Comparison of ENCODE assay signal across 31 cellular contexts in genomic region chr1:241701483-241702290, GRCh38. TPM values are rescaled to one million over a fixed set of nuclear protein-coding genes. Genes with fewer than 3 reads are reported as not detected.
DNase-seq lines count a peak whose midpoint lies in the region; ATAC-seq, FAIRE-seq and TF ChIP-seq lines count a peak whose summit lies in the region.
"Had no signal": no experiment of that assay in that cellular context is flagged by ENCODE, and none has a peak within 500 bp of the region (broad histone marks: within the 10 kb centered on the region; RNA-seq: fewer than 3 reads in every experiment).

No MANE protein-coding gene starts in this region.

- H3K36me3 ChIP-seq in adipocyte (ENCODE audit: control insufficient read depth, insufficient read depth, low read length, severe bottlenecking): no peaks in the 10 kb centered on the region
- no peaks in the 10 kb centered on the region for H3K36me3 ChIP-seq in keratinocyte (ENCODE audit: control insufficient read depth in 2 of 2, extremely low read depth in 1 of 2, insufficient read depth in 2 of 2, low read length in 2 of 2)
- H3K36me3 ChIP-seq: Peyer's patch, SJSA1, upper lobe of left lung had no signal

- no peaks in the 10 kb centered on the region for H3K36me3 Mint-ChIP-seq in naive thymus-derived CD8-positive, alpha-beta T cell
- H3K36me3 Mint-ChIP-seq in mesothelial cell of epicardium: no peaks in the 10 kb centered on the region
- H3K36me3 Mint-ChIP-seq: naive thymus-derived CD4-positive, alpha-beta T cell had no signal

- TF ChIP-seq CTCF in AG09309 (IDR thresholded peaks at IDR 0.05; ENCODE audit: control insufficient read depth, insufficient read depth, low read depth, low read length, missing control alignments) (no peak), keratinocyte (optimal IDR thresholded peaks at IDR 0.05 in 1 of 3, IDR thresholded peaks at IDR 0.05 in 1 of 3, conservative IDR thresholded peaks at IDR 0.05 in 1 of 3; ENCODE audit: extremely low read depth in 1 of 3, insufficient read depth in 2 of 3, low read length in 3 of 3) (no peak), mesothelial cell of epicardium (IDR thresholded peaks at IDR 0.05; ENCODE audit: unreplicated experiment) (no peak)

- dilution Hi-C loops in keratinocyte (cut with MboI; ENCODE audit: extremely low pct_ligation_motif_present, low sequenced_read_pairs): no loop called here

- H2AFZ ChIP-seq in keratinocyte (ENCODE audit: control insufficient read depth, low read length): peak overlapping the region; percentile 11

- no peak overlapping the region for H3K27ac Mint-ChIP-seq in naive thymus-derived CD8-positive, alpha-beta T cell
- H3K27ac Mint-ChIP-seq in mesothelial cell of epicardium: no peak overlapping the region
- H3K27ac Mint-ChIP-seq: activated CD8-positive, alpha-beta memory T cell treated with anti-CD3 and anti-CD28 coated beads, Interleukin-2, amount 10 ng/mL, durations not matched to agents 7 days and 5 days; B cell; naive thymus-derived CD4-positive, alpha-beta T cell; T-helper 17 cell had no signal

- no peak for ATAC-seq in naive thymus-derived CD8-positive, alpha-beta T cell
- ATAC-seq in left cardiac atrium: no peak
- ATAC-seq: activated CD8-positive, alpha-beta memory T cell treated with anti-CD3 and anti-CD28 coated beads, Interleukin-2, amount 10 ng/mL, durations not matched to agents 7 days and 5 days; left colon; naive thymus-derived CD4-positive, alpha-beta T cell; T-helper 17 cell had no signal

- no peaks in the 10 kb centered on the region for H4K20me1 ChIP-seq in keratinocyte (ENCODE audit: control insufficient read depth, extremely low read depth, insufficient read depth, low read length)

- no peak overlapping the region for H3K27ac ChIP-seq in keratinocyte (ENCODE audit: control insufficient read depth, insufficient read depth, low read length)
- H3K27ac ChIP-seq: HL-60, Peyer's patch, SJSA1, upper lobe of left lung had no signal

- H3K9ac ChIP-seq in adipocyte (ENCODE audit: low read length) (no peak overlapping the region), keratinocyte (ENCODE audit: control insufficient read depth, extremely low read depth, insufficient read depth, low read length) (no peak overlapping the region)

- H3K4me3 Mint-ChIP-seq in naive thymus-derived CD8-positive, alpha-beta T cell: no peak overlapping the region
- no peak overlapping the region for H3K4me3 Mint-ChIP-seq in mesothelial cell of epicardium
- H3K4me3 Mint-ChIP-seq: activated CD8-positive, alpha-beta memory T cell treated with anti-CD3 and anti-CD28 coated beads, Interleukin-2, amount 10 ng/mL, durations not matched to agents 7 days and 5 days; B cell; naive thymus-derived CD4-positive, alpha-beta T cell; T-helper 17 cell had no signal

- no peaks in the 10 kb centered on the region for H3K9me3 ChIP-seq in adipocyte (ENCODE audit: control insufficient read depth, low read length)
- no peaks in the 10 kb centered on the region for H3K9me3 ChIP-seq in keratinocyte (ENCODE audit: control insufficient read depth, low read depth, low read length)
- H3K9me3 ChIP-seq: Peyer's patch, upper lobe of left lung had no signal

- intact Hi-C loops in left cardiac atrium (cut with DNase I): no loop called here

- H3K9me3 Mint-ChIP-seq in naive thymus-derived CD8-positive, alpha-beta T cell: peaks cover 0 to 7% (median 0%) of the 10 kb centered on the region in 9 donors
- H3K9me3 Mint-ChIP-seq in mesothelial cell of epicardium: no peaks in the 10 kb centered on the region

- H3K4me3 ChIP-seq in AG09309 (ENCODE audit: control insufficient read depth, low read depth, low read length) (no peak overlapping the region), adipocyte (ENCODE audit: low read length) (no peak overlapping the region), keratinocyte (ENCODE audit: control insufficient read depth in 2 of 3, extremely low read depth in 1 of 3, insufficient read depth in 2 of 3, low read depth in 1 of 3, low read length in 3 of 3) (no peak overlapping the region)
- H3K4me3 ChIP-seq: Peyer's patch, SJSA1, upper lobe of left lung had no signal

- no peaks in the 10 kb centered on the region for H3K27me3 ChIP-seq in adipocyte (replicated peaks; ENCODE audit: control insufficient read depth, insufficient read depth, low read length)
- H3K27me3 ChIP-seq in keratinocyte (ENCODE audit: control insufficient read depth, extremely low read depth, insufficient read depth, low read length): no peaks in the 10 kb centered on the region
- H3K27me3 ChIP-seq: Peyer's patch, SJSA1, upper lobe of left lung had no signal

- H3K4me2 ChIP-seq in keratinocyte (ENCODE audit: control insufficient read depth, extremely low read depth, insufficient read depth, low read depth, low read length): peak overlapping the region; percentile 60

- POLR2A ChIA-PET in naive thymus-derived CD8-positive, alpha-beta T cell (lab: Charles Lee): no interaction called here

- H3K27me3 Mint-ChIP-seq in naive thymus-derived CD8-positive, alpha-beta T cell: no peaks in the 10 kb centered on the region
- no peaks in the 10 kb centered on the region for H3K27me3 Mint-ChIP-seq in mesothelial cell of epicardium (ENCODE audit: low read depth)
- H3K27me3 Mint-ChIP-seq: activated CD8-positive, alpha-beta memory T cell treated with anti-CD3 and anti-CD28 coated beads, Interleukin-2, amount 10 ng/mL, durations not matched to agents 7 days and 5 days; B cell; naive thymus-derived CD4-positive, alpha-beta T cell; T-helper 17 cell had no signal

- DNase-seq in AG09309 (ENCODE audit: low read depth) (peak; percentile 24), GM04504 (ENCODE audit: low read depth) (peak; percentile 19), adipocyte (ENCODE audit: low read depth) (peak; percentile 88), keratinocyte (ENCODE audit: low read depth, low spot score) (no peak), mesothelial cell of epicardium (ENCODE audit: low spot score in 2 of 2, unreplicated experiment in 2 of 2) (no peak), DMS79 (lab: John Stamatoyannopoulos, UW) (no peak), left cardiac atrium (no peak)
- DNase-seq in naive thymus-derived CD8-positive, alpha-beta T cell: no peak
- DNase-seq: activated CD4-positive, alpha-beta T cell treated with anti-CD3 and anti-CD28 coated beads for 4 hours; activated CD8-positive, alpha-beta memory T cell treated with anti-CD3 and anti-CD28 coated beads, Interleukin-2, amount 10 ng/mL, durations not matched to agents 7 days and 5 days; activated naive CD4-positive, alpha-beta T cell treated with anti-CD3 and anti-CD28 coated beads, Interleukin-2, amount 50 U/mL, for 16 hours; aorta; cortex of kidney; H7; left colon; naive thymus-derived CD4-positive, alpha-beta T cell; NCI-H1092 treated with DMSO at 0.1 percent for 48 hours; NK-92 treated with Interleukin-12 subunit alpha and Interleukin-12 subunit beta, amount 100 ng/mL, for 24 hours; occipital lobe; Peyer's patch; small intestine; stimulated activated CD4-positive, alpha-beta T cell treated with anti-CD3 and anti-CD28 coated beads, Interleukin-2, amount 100 ng/mL, for 24 hours; T-helper 17 cell; upper lobe of left lung had no signal

- peak; percentile 64 for FAIRE-seq in keratinocyte (lab: Jason Lieb, UNC)
- FAIRE-seq: small intestine had no signal

- H3K4me1 ChIP-seq in adipocyte (ENCODE audit: control insufficient read depth, insufficient read depth, low read length) (peaks cover 27% of the 10 kb centered on the region), keratinocyte (ENCODE audit: control insufficient read depth, extremely low read depth, insufficient read depth, low read length) (peaks cover 36% of the 10 kb centered on the region)
- H3K4me1 ChIP-seq: Peyer's patch, upper lobe of left lung had no signal

- H3K9me1 ChIP-seq in keratinocyte (ENCODE audit: control insufficient read depth, extremely low read depth, insufficient read depth, low read length): no peaks in the 10 kb centered on the region

- peaks cover 2 to 17% (median 10%) of the 10 kb centered on the region in 4 donors for H3K4me1 Mint-ChIP-seq in naive thymus-derived CD8-positive, alpha-beta T cell
- H3K4me1 Mint-ChIP-seq in mesothelial cell of epicardium: no peaks in the 10 kb centered on the region
- H3K4me1 Mint-ChIP-seq: B cell, T-helper 17 cell had no signal

- H3K79me2 ChIP-seq in keratinocyte (ENCODE audit: control insufficient read depth, insufficient read depth, low read length): no peaks in the 10 kb centered on the region

RNA-seq across cellular contexts. Expression of gene WDR64, which starts 49.6 kb away (rescaled TPM):
- polyA plus RNA-seq in keratinocyte: not detected in 3 replicates
- polyA plus RNA-seq in keratinocyte (2011; ENCODE audit: low read depth): not detected
- not detected in 2 replicates for polyA plus RNA-seq in keratinocyte (2011; cell fraction: cytosol; rRNA removed)
- not detected in 2 replicates for polyA plus RNA-seq in keratinocyte (2011; cell fraction: nucleus; rRNA removed)
- polyA plus RNA-seq in keratinocyte (2012; ENCODE audit: low replicate concordance): not detected in 2 replicates
- not detected in 3 replicates for polyA minus RNA-seq in keratinocyte
- polyA minus RNA-seq in keratinocyte (2011; cell fraction: cytosol; rRNA and poly(A)+ RNA removed): not detected
- polyA minus RNA-seq in keratinocyte (2011; cell fraction: nucleus; rRNA and poly(A)+ RNA removed): not detected in 2 replicates
- under 1 TPM; 0.49 to 0.69 TPM for total RNA-seq in naive thymus-derived CD8-positive, alpha-beta T cell
- polyA plus RNA-seq in naive thymus-derived CD8-positive, alpha-beta T cell: under 1 TPM in 1 of 3 donors, not detected in 2; 0.28 TPM
- 0.47 TPM in 1 of 3 replicates, not detected in the others for total RNA-seq in mesothelial cell of epicardium
- total RNA-seq in left cardiac atrium: not detected
- total RNA-seq: aorta, B cell, cardiac septum, fibroblast of lung, H7, LHCN-M2, NCI-H460, occipital lobe, Peyer's patch had no signal
- polyA plus RNA-seq: aorta, fibroblast of lung, small intestine had no signal

Comparison
In these comparisons a context has a peak if more than half of its experiments do, and no peak if none do; other contexts are left out.
1. DNase-seq: peak in AG09309 (single experiment), GM04504 (single experiment) and adipocyte (single experiment); none in keratinocyte (single experiment), naive thymus-derived CD8-positive, alpha-beta T cell (0 of 10), mesothelial cell of epicardium (0 of 2), DMS79 (single experiment) and left cardiac atrium (single experiment).